Comparison of ENCODE assay signal across 28 cellular contexts in the genomic region with DNA sequence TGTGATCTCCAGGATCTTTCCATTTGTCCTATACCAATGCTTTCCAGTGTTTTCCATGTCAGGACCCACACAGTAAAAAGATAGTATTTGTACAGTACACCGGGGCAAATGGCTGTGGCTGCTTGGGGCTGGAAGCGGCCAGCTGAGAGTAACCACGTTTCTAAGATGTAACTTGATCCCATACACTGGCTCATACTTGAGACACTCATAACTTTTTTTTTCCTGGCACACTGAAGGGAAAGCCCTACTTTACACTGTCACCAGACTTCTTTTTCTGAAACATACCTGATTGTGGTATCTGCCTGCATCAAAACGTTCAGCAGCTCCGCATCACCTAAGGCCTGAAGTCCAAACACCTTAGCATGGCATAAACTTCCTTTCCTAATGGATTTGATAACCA. TPM values are rescaled to one million over a fixed set of nuclear protein-coding genes. Genes with fewer than 3 reads are reported as not detected.
DNase-seq lines count a peak whose midpoint lies in the region; ATAC-seq and TF ChIP-seq lines count a peak whose summit lies in the region.
"Had no signal": no experiment of that assay in that cellular context is flagged by ENCODE, and none has a peak within 500 bp of the region (broad histone marks: within the 10 kb centered on the region; RNA-seq: fewer than 3 reads in every experiment).

No MANE protein-coding gene starts in this region.

- in situ Hi-C loops in brain microvascular endothelial cell (cut with HindIII; ENCODE audit: low pct_ligation_motif_present, low sequenced_read_pairs), result no loop called here

- H3K27me3 ChIP-seq in brain microvascular endothelial cell (replicated peaks) (no peaks in the 10 kb centered on the region), left lung (no peaks in the 10 kb centered on the region)
- H3K27me3 ChIP-seq: uterus had no signal

- intact Hi-C loops in left lung (cut with DNase I), result no loop called here

- TF ChIP-seq CTCF in AG09309 (IDR thresholded peaks at IDR 0.05; ENCODE audit: control insufficient read depth, insufficient read depth, low read depth, low read length, missing control alignments) (no peak), HEK293 (tag by site-specific recombination; IDR thresholded peaks at IDR 0.05) (no peak), brain microvascular endothelial cell (IDR thresholded peaks at IDR 0.05; ENCODE audit: low read depth, low read length, missing control alignments) (no peak), left lung (IDR thresholded peaks at IDR 0.05) (no peak)

- H3K36me3 ChIP-seq in HEK293 (ENCODE audit: control insufficient read depth in 2 of 2, insufficient read depth in 1 of 2, low read length in 2 of 2) (peaks cover 23 to 77% of the 10 kb centered on the region in 2 experiments; a peak in 2 of 3 replicates), brain microvascular endothelial cell (replicated peaks) (peaks cover 22% of the 10 kb centered on the region), left lung (peaks cover 2 to 96% of the 10 kb centered on the region in 2 donors)
- H3K36me3 ChIP-seq: uterus had no signal

- no peak overlapping the region for H3K4me3 ChIP-seq in AG09309 (ENCODE audit: control insufficient read depth, low read depth, low read length)
- no peak overlapping the region for H3K4me3 ChIP-seq in HEK293 (ENCODE audit: low read depth, low read length)
- no peak overlapping the region for H3K4me3 ChIP-seq in brain microvascular endothelial cell (ENCODE audit: low read depth, low read length)
- no peak overlapping the region for H3K4me3 ChIP-seq in left lung
- H3K4me3 ChIP-seq: coronary artery, smooth muscle cell, uterus had no signal

- ATAC-seq in left lung, result peak; percentile 71
- ATAC-seq in GM21737 (IDR thresholded peaks at IDR 0.05; ENCODE audit: unreplicated experiment), result no peak
- ATAC-seq in GM18907 (IDR thresholded peaks at IDR 0.05; ENCODE audit: unreplicated experiment), result no peak
- ATAC-seq: HepG2; left colon; stimulated activated effector memory CD8-positive, alpha-beta T cell treated with anti-CD3 and anti-CD28 coated beads, Interleukin-12 subunit alpha, Interleukin-12 subunit beta, amount 100 ng/mL, for 72 hours had no signal

- POLR2A ChIA-PET in HEK293 (lab: Yijun Ruan, JAX), result interaction anchor here (0.7 kb wide), 1 partner anchor 43 kb away, joined by 3 read pairs; no protein-coding TSS in a partner anchor

- DNase-seq in AG09309 (ENCODE audit: low read depth) (peak; percentile 16), brain microvascular endothelial cell (peak; percentile 34), left lung (no peak)
- DNase-seq in stimulated activated CD4-positive, alpha-beta T cell treated with anti-CD3 and anti-CD28 coated beads, Interleukin-1b, Interleukin-23, amount 100 ng/mL, for 48 hours, result no peak
- no peak for DNase-seq in activated naive CD4-positive, alpha-beta T cell treated with anti-CD3 and anti-CD28 coated beads, Interleukin-2, amount 50 U/mL, for 16 hours
- DNase-seq: activated B cell treated with CpG ODN at 0.5 μM for 24 hours; activated CD4-positive, alpha-beta T cell treated with anti-CD3 and anti-CD28 coated beads, Interleukin-2, amount 50 U/mL, for 4 hours; activated naive CD8-positive, alpha-beta T cell treated with anti-CD3 and anti-CD28 coated beads, Interleukin-2, amount 10 ng/mL, durations not matched to agents 7 days and 5 days; HFFc6; left colon; mesenchymal stem cell; naive B cell; NCI-H1048; NCI-H187; NCI-H226; NCI-H82; nucleus accumbens; T-helper 9 cell; uterus had no signal

- H3K27ac ChIP-seq in HEK293 (ENCODE audit: extremely low read depth, low read depth, low read length) (no peak overlapping the region), brain microvascular endothelial cell (no peak overlapping the region), left lung (no peak overlapping the region)
- H3K27ac ChIP-seq: C4-2B, coronary artery, HL-60, uterus had no signal

- H3K9me3 ChIP-seq in HEK293 (ENCODE audit: control insufficient read depth, insufficient read depth, low read depth, low read length), result no peaks in the 10 kb centered on the region
- H3K9me3 ChIP-seq in left lung, result no peaks in the 10 kb centered on the region
- H3K9me3 ChIP-seq: uterus had no signal

- H3K4me1 ChIP-seq in HEK293 (ENCODE audit: control insufficient read depth, insufficient read depth, low read length) (no peaks in the 10 kb centered on the region), left lung (no peaks in the 10 kb centered on the region)
- H3K4me1 ChIP-seq: uterus had no signal

- CTCF ChIA-PET in HEK293 (lab: Yijun Ruan, JAX), result interaction anchor here (1.2 kb wide), 1 partner anchor 129 kb away, joined by 3 read pairs; no protein-coding TSS in a partner anchor

TF ChIP-seq in HEK293, 187 proteins besides CTCF, POLR2A, EP300 and RAD21:
- TF ChIP-seq ZNF24 (tag by site-specific recombination; IDR thresholded peaks at IDR 0.05), result no peak
- TF ChIP-seq ZNF561 (tag by site-specific recombination; IDR thresholded peaks at IDR 0.05; ENCODE audit: borderline replicate concordance), result no peak
- TF ChIP-seq FEZF1 (tag by site-specific recombination; IDR thresholded peaks at IDR 0.05), result peak; percentile 73
- no peak for TF ChIP-seq ZNF112 (tag by site-specific recombination; IDR thresholded peaks at IDR 0.05)
- TF ChIP-seq GLIS1 (tag by site-specific recombination; IDR thresholded peaks at IDR 0.05), result no peak
- no peak for TF ChIP-seq ZNF473 (tag by site-specific recombination; IDR thresholded peaks at IDR 0.05)
- no peak for TF ChIP-seq ZNF670 (tag by site-specific recombination; IDR thresholded peaks at IDR 0.05; ENCODE audit: low read depth)
- TF ChIP-seq ZNF792 (tag by site-specific recombination; IDR thresholded peaks at IDR 0.05), result no peak
- TF ChIP-seq, protein P1, sequence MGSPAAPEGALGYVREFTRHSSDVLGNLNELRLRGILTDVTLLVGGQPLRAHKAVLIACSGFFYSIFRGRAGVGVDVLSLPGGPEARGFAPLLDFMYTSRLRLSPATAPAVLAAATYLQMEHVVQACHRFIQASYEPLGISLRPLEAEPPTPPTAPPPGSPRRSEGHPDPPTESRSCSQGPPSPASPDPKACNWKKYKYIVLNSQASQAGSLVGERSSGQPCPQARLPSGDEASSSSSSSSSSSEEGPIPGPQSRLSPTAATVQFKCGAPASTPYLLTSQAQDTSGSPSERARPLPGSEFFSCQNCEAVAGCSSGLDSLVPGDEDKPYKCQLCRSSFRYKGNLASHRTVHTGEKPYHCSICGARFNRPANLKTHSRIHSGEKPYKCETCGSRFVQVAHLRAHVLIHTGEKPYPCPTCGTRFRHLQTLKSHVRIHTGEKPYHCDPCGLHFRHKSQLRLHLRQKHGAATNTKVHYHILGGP (tag by site-specific recombination; IDR thresholded peaks at IDR 0.05), result no peak

RNA-seq across cellular contexts. Expression of a gene that starts 21.6 kb away (rescaled TPM):
- total RNA-seq in left lung, result 10 to 100 TPM; 58.4 to 62.3 TPM

Comparison
In these comparisons a context has a peak if more than half of its experiments do, and no peak if none do; other contexts are left out.
1. DNase-seq: peak in AG09309 (single experiment) and brain microvascular endothelial cell (single experiment); none in left lung (0 of 2), stimulated activated CD4-positive, alpha-beta T cell treated with anti-CD3 and anti-CD28 coated beads, Interleukin-1b, Interleukin-23, amount 100 ng/mL, for 48 hours (single experiment) and activated naive CD4-positive, alpha-beta T cell treated with anti-CD3 and anti-CD28 coated beads, Interleukin-2, amount 50 U/mL, for 16 hours (single experiment).